ENCODE assay signal across 2 cellular contexts in genomic region chr17:55037828-55038227, GRCh38.
A peak's percentile ranks its signal among the peaks of the same experiment; 100 is the strongest.
TF ChIP-seq lines count a peak whose summit lies in the region.

No MANE protein-coding gene starts in this region.

TF ChIP-seq in GM12878, 131 proteins besides CTCF, POLR2A, EP300 and RAD21 (continued from another document):
- TF ChIP-seq ZNF592 (IDR thresholded peaks at IDR 0.05) (no peak), BCL11A (IDR thresholded peaks at IDR 0.05; ENCODE audit: low read depth, low read length) (no peak), ATF7 (IDR thresholded peaks at IDR 0.05; ENCODE audit: low read depth) (no peak), NR2C2 (IDR thresholded peaks at IDR 0.05; ENCODE audit: borderline replicate concordance, control insufficient read depth, insufficient read length, low read depth) (no peak), PKNOX1 (IDR thresholded peaks at IDR 0.05) (peak; percentile 87), ZZZ3 (IDR thresholded peaks at IDR 0.05; ENCODE audit: control insufficient read depth, insufficient read length, low read depth) (no peak), PBX3 (IDR thresholded peaks at IDR 0.05; ENCODE audit: insufficient replicate concordance, low read depth, low read length) (peak; percentile 69), RELB (IDR thresholded peaks at IDR 0.05; ENCODE audit: low read depth) (peak; percentile 88), TBL1XR1 (IDR thresholded peaks at IDR 0.05; ENCODE audit: low read depth, low read length) (no peak), IRF3 (IDR thresholded peaks at IDR 0.05) (no peak)

TF ChIP-seq in HepG2, 621 proteins besides CTCF, POLR2A, EP300 and RAD21 (continued from another document):
- TF ChIP-seq ZFP91 (CRISPR knock-in tag; IDR thresholded peaks at IDR 0.05; ENCODE audit: borderline replicate concordance): no peak
- no peak for TF ChIP-seq SRY (CRISPR knock-in tag; IDR thresholded peaks at IDR 0.05)
- no peak for TF ChIP-seq NFKBIZ (CRISPR knock-in tag; IDR thresholded peaks at IDR 0.05)
